Comparison of ENCODE assay signal across 8 cellular contexts in genomic region chr22:31753005-31753633, GRCh38. TPM values are rescaled to one million over a fixed set of nuclear protein-coding genes. Genes with fewer than 3 reads are reported as not detected.
A peak's percentile ranks its signal among the peaks of the same experiment; 100 is the strongest.
DNase-seq lines count a peak whose midpoint lies in the region; ATAC-seq and TF ChIP-seq lines count a peak whose summit lies in the region.

No MANE protein-coding gene starts in this region.

- H3K36me3 Mint-ChIP-seq in T-helper 17 cell (ENCODE audit: low read depth): peaks cover 2% of the 10 kb centered on the region
- H3K36me3 Mint-ChIP-seq in effector memory CD8-positive, alpha-beta T cell (ENCODE audit: insufficient read depth): peaks cover 24% of the 10 kb centered on the region

- TF ChIP-seq POLR2A in uterus (IDR thresholded peaks at IDR 0.05): no peak

- H3K27me3 ChIP-seq in BE2C: no peaks in the 10 kb centered on the region
- no peaks in the 10 kb centered on the region for H3K27me3 ChIP-seq in uterus

- H3K27ac ChIP-seq in uterus: peak overlapping the region; percentile 90 to 92

- no peak for TF ChIP-seq CTCF in BE2C (IDR thresholded peaks at IDR 0.05; ENCODE audit: low read depth, low read length)
- no peak for TF ChIP-seq CTCF in mucosa of descending colon (IDR thresholded peaks at IDR 0.05)
- TF ChIP-seq CTCF in uterus (IDR thresholded peaks at IDR 0.05): no peak

- DNase-seq in BE2C: peak; percentile 85
- peak; percentile 85 for DNase-seq in HuH-7 (ENCODE audit: low spot score)
- peak in 1 of 3 donors; percentile 4 for DNase-seq in T-helper 17 cell
- no peak for DNase-seq in effector memory CD8-positive, alpha-beta T cell
- peak; percentile 43 to 62 (median 55) for DNase-seq in mucosa of descending colon
- peak; percentile 28 to 45 for DNase-seq in uterus
- DNase-seq in NCI-H2107 (lab: John Stamatoyannopoulos, UW): no peak

- H3K4me1 ChIP-seq in BE2C: peaks cover 9% of the 10 kb centered on the region
- H3K4me1 ChIP-seq in mucosa of descending colon (ENCODE audit: low read depth): peaks cover 27% of the 10 kb centered on the region
- H3K4me1 ChIP-seq in uterus: no peaks in the 10 kb centered on the region

- ATAC-seq in GM19043 (IDR thresholded peaks at IDR 0.05; ENCODE audit: low read depth, unreplicated experiment) (peak; percentile 15), T-helper 17 cell (no peak), mucosa of descending colon (no peak)
- no peak for ATAC-seq in effector memory CD8-positive, alpha-beta T cell (replicated peaks)

- peak overlapping the region; percentile 87 for H3K4me3 Mint-ChIP-seq in T-helper 17 cell
- H3K4me3 Mint-ChIP-seq in effector memory CD8-positive, alpha-beta T cell: peak overlapping the region; percentile 81 to 82

- H3K9me3 ChIP-seq in BE2C (no peaks in the 10 kb centered on the region), T-helper 17 cell (ENCODE audit: control insufficient read depth, low read length, poor library complexity, severe bottlenecking) (no peaks in the 10 kb centered on the region), mucosa of descending colon (no peaks in the 10 kb centered on the region), uterus (no peaks in the 10 kb centered on the region)

- peak overlapping the region; percentile 86 for H3K4me3 ChIP-seq in BE2C (ENCODE audit: low read depth, low read length)
- H3K4me3 ChIP-seq in mucosa of descending colon: no peak overlapping the region
- peak overlapping the region; percentile 81 to 83 for H3K4me3 ChIP-seq in uterus

- no peaks in the 10 kb centered on the region for H3K27me3 Mint-ChIP-seq in T-helper 17 cell
- H3K27me3 Mint-ChIP-seq in effector memory CD8-positive, alpha-beta T cell: no peaks in the 10 kb centered on the region

- intact Hi-C loops in mucosa of descending colon (cut with DNase I, micrococcal nuclease) (loop anchor here in 1 of 2 donors (10.0 kb wide), 1 partner anchor 192 kb away; the partner anchor contains the start of gene YWHAH), uterus (cut with DNase I; ENCODE audit: low total_unique reads) (no loop called here)

- peak overlapping the region; percentile 92 for H3K27ac Mint-ChIP-seq in T-helper 17 cell
- H3K27ac Mint-ChIP-seq in effector memory CD8-positive, alpha-beta T cell: peak overlapping the region; percentile 95 to 97

- H3K36me3 ChIP-seq in BE2C (no peaks in the 10 kb centered on the region), mucosa of descending colon (ENCODE audit: low read depth) (no peaks in the 10 kb centered on the region), uterus (no peaks in the 10 kb centered on the region)

- no peaks in the 10 kb centered on the region for H3K9me3 Mint-ChIP-seq in effector memory CD8-positive, alpha-beta T cell

- peaks cover 42% of the 10 kb centered on the region for H3K4me1 Mint-ChIP-seq in T-helper 17 cell
- H3K4me1 Mint-ChIP-seq in effector memory CD8-positive, alpha-beta T cell (ENCODE audit: low read depth in 2 of 2): peaks cover 33 to 42% of the 10 kb centered on the region in 2 donors

RNA-seq across cellular contexts. Expression of gene DEPDC5, which starts 0.7 kb away (rescaled TPM):
- 15.1 TPM for polyA plus RNA-seq in BE2C (2012; ENCODE audit: insufficient read depth, insufficient read length, low read depth)
- total RNA-seq in T-helper 17 cell (10 to 100 TPM; 37.6 to 44.0 TPM), mucosa of descending colon (10 to 100 TPM; 48.7 to 53.1 (median 49.5) TPM), uterus (100 to 1,000 TPM in 1 of 4 donors, 10 to 100 TPM in 2, 1 to 10 TPM in 1; 9.1 to 180 (median 37.2) TPM)

RNA-seq across cellular contexts. Expression of gene PRR14L, which starts 3.2 kb away (rescaled TPM):
- 34.2 TPM for polyA plus RNA-seq in BE2C (2012; ENCODE audit: insufficient read depth, insufficient read length, low read depth)
- 10 to 100 TPM; 36.2 to 38.2 TPM for total RNA-seq in T-helper 17 cell
- 10 to 100 TPM; 61.7 to 64.6 (median 63.5) TPM for total RNA-seq in mucosa of descending colon
- 10 to 100 TPM in 3 of 4 donors, 1 to 10 TPM in 1; 7.1 to 62.2 (median 22.9) TPM for total RNA-seq in uterus

Comparison
In these comparisons a context has a peak if more than half of its experiments do, and no peak if none do; other contexts are left out.
1. DNase-seq: peak in BE2C (single experiment), HuH-7 (single experiment), mucosa of descending colon (3 of 3) and uterus (2 of 2); none in effector memory CD8-positive, alpha-beta T cell (0 of 3) and NCI-H2107 (single experiment).